Comparison of ENCODE assay signal across 13 cellular contexts in genomic region chr18:23194969-23195957, GRCh38. TPM values are rescaled to one million over a fixed set of nuclear protein-coding genes. Genes with fewer than 3 reads are reported as not detected.
DNase-seq lines count a peak whose midpoint lies in the region; ATAC-seq, FAIRE-seq and TF ChIP-seq lines count a peak whose summit lies in the region.
"Had no signal": no experiment of that assay in that cellular context is flagged by ENCODE, and none has a peak within 500 bp of the region (broad histone marks: within the 10 kb centered on the region; RNA-seq: fewer than 3 reads in every experiment).

No MANE protein-coding gene starts in this region.

- 91% methylated on average over 9 of the region's 9 CpGs for WGBS in A549 (ENCODE audit: missing lambda C conversion rate)
- no CpG with 5 or more reads among the region's 9 CpGs for WGBS in IMR-90 (ENCODE audit: extremely low coverage in 2 of 2, insufficient read length in 1 of 2), 2 experiments

- DNase-seq in A549 (ENCODE audit: low read depth in 1 of 2, low spot score in 1 of 2) (no peak), IMR-90 (no peak), fibroblast of the aortic adventitia (ENCODE audit: low read depth) (peak; percentile 35), neural crest cell (ENCODE audit: low read depth, low spot score) (no peak), DMS79 (lab: John Stamatoyannopoulos, UW) (no peak), MG63 (no peak), epidermal melanocyte (ENCODE audit: insufficient read length, low spot score) (no peak), hippocampal formation (lab: John Stamatoyannopoulos, UW) (no peak)
- DNase-seq: activated CD4-positive, alpha-beta T cell treated with anti-CD3 and anti-CD28 coated beads for 4 hours; effector CD4-positive, alpha-beta T cell; natural killer cell had no signal

- peak overlapping the region; percentile 18; the same call in 1 of the 2 replicates for H3K18ac ChIP-seq in IMR-90 (ENCODE audit: low read depth, low read length)

- H3K36me3 ChIP-seq in IMR-90 (ENCODE audit: control insufficient read depth, insufficient read depth, low read length) (peaks cover 30% of the 10 kb centered on the region), MG63 (peaks cover 3% of the 10 kb centered on the region)

- H4K5ac ChIP-seq in IMR-90 (ENCODE audit: low read depth, low read length) = 0 out of 2 replicates have a peak overlapping the region, but pooled peaks have one; percentile 16

- peak overlapping the region; percentile 74 for H2AK5ac ChIP-seq in IMR-90 (ENCODE audit: low read depth, low read length)

- H3K23ac ChIP-seq in IMR-90 (ENCODE audit: low read depth, low read length) = peak overlapping the region; percentile 67; the same call in 1 of the 2 replicates

- H4K91ac ChIP-seq in IMR-90 (ENCODE audit: insufficient read depth, low read depth, low read length) = peak overlapping the region; percentile 27; the same call in 1 of the 2 replicates

- no peak overlapping the region for H3K27ac ChIP-seq in A549
- H3K27ac ChIP-seq in IMR-90 (ENCODE audit: insufficient read depth, low read length) = no peak overlapping the region

- H3K9ac ChIP-seq in IMR-90 (ENCODE audit: low read depth, low read length) = no peak overlapping the region

- no peak for TF ChIP-seq RAD21 in A549 (conservative IDR thresholded peaks at IDR 0.05 in 1 of 2, IDR thresholded peaks at IDR 0.05 in 1 of 2)
- TF ChIP-seq RAD21 in IMR-90 (IDR thresholded peaks at IDR 0.05; ENCODE audit: low read length) = no peak

- H2BK20ac ChIP-seq in IMR-90 (ENCODE audit: low read depth, low read length) = peak overlapping the region; percentile 36; the same call in 1 of the 2 replicates

- peaks cover 22% of the 10 kb centered on the region for H3K4me1 Mint-ChIP-seq in neural crest cell

- POLR2A ChIA-PET in A549 (lab: Yijun Ruan, JAX) (no interaction called here), IMR-90 (lab: Charles Lee; ENCODE audit: unreplicated experiment) (interaction anchor here (0.5 kb wide), 2 partner anchors 8 to 172 kb away, joined by 4 to 11 read pairs; no protein-coding TSS in a partner anchor)

- BruUV-seq in IMR-90 (replicated peaks; lab: Mats Ljungman, UMichigan) = no TSS peak

- no peak overlapping the region for H3K4me2 ChIP-seq in A549
- H3K4me2 ChIP-seq in IMR-90 (ENCODE audit: low read depth, low read length) = no peak overlapping the region

- peaks cover 9 to 51% of the 10 kb centered on the region in 2 experiments; a peak in 3 of 4 replicates for H3K79me1 ChIP-seq in IMR-90 (ENCODE audit: low read depth in 1 of 2, low read length in 2 of 2)

- H3K27me3 ChIP-seq in IMR-90 (ENCODE audit: control insufficient read depth, insufficient read depth, low read length) (no peaks in the 10 kb centered on the region), MG63 (no peaks in the 10 kb centered on the region)

- H3K9me3 ChIP-seq in A549 (no peaks in the 10 kb centered on the region), IMR-90 (ENCODE audit: control insufficient read depth, insufficient read depth, low read length) (peaks cover 3% of the 10 kb centered on the region; the same call in 1 of the 2 replicates), MG63 (no peaks in the 10 kb centered on the region)

- TF ChIP-seq POLR2A in A549 (IDR thresholded peaks at IDR 0.05; ENCODE audit: low read length) (no peak), IMR-90 (IDR thresholded peaks at IDR 0.05; ENCODE audit: low read depth, low read length) (no peak)

- peak overlapping the region; percentile 33 for H3K4ac ChIP-seq in IMR-90 (ENCODE audit: low read depth, low read length)

- no peak overlapping the region for H3K4me3 ChIP-seq in A549
- H3K4me3 ChIP-seq in IMR-90 (ENCODE audit: insufficient read depth, low read depth, low read length) = no peak overlapping the region
- no peak overlapping the region for H3K4me3 ChIP-seq in fibroblast of the aortic adventitia (ENCODE audit: low read depth, low read length)
- no peak overlapping the region for H3K4me3 ChIP-seq in MG63

- H3K4me1 ChIP-seq in A549 (no peaks in the 10 kb centered on the region), IMR-90 (ENCODE audit: control insufficient read depth, insufficient read depth, low read length) (peaks cover 30% of the 10 kb centered on the region)

- dilution Hi-C loops in IMR-90 (cut with HindIII; ENCODE audit: low sequenced_read_pairs, unreplicated experiment) = no loop called here

- peak overlapping the region in 1 of 2 experiments; percentile 73; a peak in 1 of 4 replicates for H4K8ac ChIP-seq in IMR-90 (ENCODE audit: low read depth in 2 of 2, low read length in 2 of 2)

- TF ChIP-seq CTCF in A549 (IDR thresholded peaks at IDR 0.05) = no peak
- TF ChIP-seq CTCF in IMR-90 (conservative IDR thresholded peaks at IDR 0.05; ENCODE audit: low read depth, low read length) = no peak
- TF ChIP-seq CTCF in fibroblast of the aortic adventitia (IDR thresholded peaks at IDR 0.05; ENCODE audit: insufficient read depth, low read length) = no peak
- TF ChIP-seq CTCF in neural crest cell (conservative IDR thresholded peaks at IDR 0.05) = no peak

- no peak for TF ChIP-seq EP300 in A549 (IDR thresholded peaks at IDR 0.05)

- no peak overlapping the region for H2AFZ ChIP-seq in IMR-90 (replicated peaks; ENCODE audit: low read length, poor library complexity)

- FAIRE-seq in A549 (lab: Jason Lieb, UNC) = no peak

- no peak overlapping the region for H2BK5ac ChIP-seq in IMR-90 (ENCODE audit: low read depth, low read length, poor library complexity, severe bottlenecking)

- no peak overlapping the region for H3K4me3 Mint-ChIP-seq in neural crest cell
- H3K4me3 Mint-ChIP-seq: natural killer cell had no signal

- H2BK15ac ChIP-seq in IMR-90 (ENCODE audit: low read depth, low read length) = peak overlapping the region; percentile 44; the same call in 2 of the 3 replicates

- H3K9me1 ChIP-seq in IMR-90 (ENCODE audit: insufficient read depth, low read length) = peaks cover 20% of the 10 kb centered on the region

- H3K14ac ChIP-seq in IMR-90 (replicated peaks; ENCODE audit: low read depth, low read length) = no peak overlapping the region; the same call in 1 of the 2 replicates

- peak overlapping the region; percentile 8 for H3K27ac Mint-ChIP-seq in neural crest cell (ENCODE audit: unreplicated experiment)
- H3K27ac Mint-ChIP-seq: natural killer cell had no signal

- H3K36me3 Mint-ChIP-seq in neural crest cell (ENCODE audit: low read depth) = no peaks in the 10 kb centered on the region
- H3K36me3 Mint-ChIP-seq: natural killer cell had no signal

- ATAC-seq in A549 = no peak
- no peak for ATAC-seq in IMR-90 (ENCODE audit: low read depth)
- ATAC-seq: HCT116, natural killer cell, Panc1 had no signal

- H2AK9ac ChIP-seq in IMR-90 (replicated peaks; ENCODE audit: low read depth, low read length, poor library complexity) = no peak overlapping the region

- intact Hi-C loops in IMR-90 (cut with micrococcal nuclease) = no loop called here

- CTCF ChIA-PET in A549 (lab: Yijun Ruan, JAX) = no interaction called here
- CTCF ChIA-PET in IMR-90 (lab: Yijun Ruan, JAX) = interaction anchor here (0.5 kb wide), 1 partner anchor 164 kb away, joined by 3 read pairs; no protein-coding TSS in a partner anchor

- no peaks in the 10 kb centered on the region for H3K9me3 Mint-ChIP-seq in neural crest cell
- H3K9me3 Mint-ChIP-seq: natural killer cell had no signal

- H3K27me3 Mint-ChIP-seq in neural crest cell (ENCODE audit: low read depth) = no peaks in the 10 kb centered on the region

- no peak overlapping the region for H3K56ac ChIP-seq in IMR-90 (ENCODE audit: extremely low read depth, insufficient read depth, low read length)

- H2BK120ac ChIP-seq in IMR-90 (ENCODE audit: low read depth, low read length) = peak overlapping the region; percentile 35; the same call in 1 of the 2 replicates

- H4K20me1 ChIP-seq in IMR-90 (ENCODE audit: insufficient read depth, low read length) = 0 out of 2 replicates have a peak, but pooled peaks cover 2% of the 10 kb centered on the region

- in situ Hi-C loops in IMR-90 (cut with MboI; ENCODE audit: low sequenced_read_pairs) = no loop called here

TF ChIP-seq in A549, 52 proteins besides CTCF, POLR2A, EP300 and RAD21:
- TF ChIP-seq HDAC2 (IDR thresholded peaks at IDR 0.05) (no peak), MAFK (IDR thresholded peaks at IDR 0.05; ENCODE audit: partially characterized antibody) (peak; percentile 32)

TF ChIP-seq in IMR-90, 13 proteins besides CTCF, POLR2A, EP300 and RAD21:
- peak; percentile 62 for TF ChIP-seq MAFK (IDR thresholded peaks at IDR 0.05; ENCODE audit: low read depth, low read length)
- TF ChIP-seq CHD1 (IDR thresholded peaks at IDR 0.05; ENCODE audit: low read depth, low read length) = no peak

RNA-seq across cellular contexts. Expression of gene CABLES1, which starts 60.0 kb away (rescaled TPM):
- polyA plus RNA-seq in A549 (2011; rRNA removed) = 8.5 and 8.6 TPM in 2 replicates
- polyA plus RNA-seq in A549 (2012; cell fraction: cytosol; rRNA removed) = 6.8 and 8.3 TPM in 2 replicates
- 6.0 and 10.3 TPM in 2 replicates for polyA plus RNA-seq in A549 (2012; cell fraction: nucleus; rRNA removed)
- 4.5 to 6.4 TPM (median 5.0 TPM) in 3 replicates for polyA plus RNA-seq in A549 (2017; fragmentation: RNase III; extraction: RNeasy Plus Mini Kit Qiagen cat#74134 plus additional on column Dnase treatment)
- polyA minus RNA-seq in A549 (2011; rRNA and poly(A)+ RNA removed) = 7.4 and 9.1 TPM in 2 replicates
- 4.7 and 5.7 TPM in 2 replicates for total RNA-seq in IMR-90 (2012; rRNA removed)
- polyA plus RNA-seq in IMR-90 (2012; rRNA removed) = 4.4 and 4.7 TPM in 2 replicates
- 2.2 and 5.2 TPM in 2 replicates for polyA plus RNA-seq in IMR-90 (2012; cell fraction: cytosol; rRNA removed)
- 3.2 and 7.3 TPM in 2 replicates for polyA plus RNA-seq in IMR-90 (2012; cell fraction: nucleus; rRNA removed; ENCODE audit: low replicate concordance)
- total RNA-seq in fibroblast of the aortic adventitia (ENCODE audit: low replicate concordance) = 7.4 and 19.2 TPM in 2 replicates
- total RNA-seq in neural crest cell = 2.2 and 2.3 TPM in 2 replicates
- 1.1 and 1.3 TPM in 2 replicates for total RNA-seq in MG63 (2014; rRNA removed; shearing (Covaris generic); ENCODE audit: low replicate concordance)
